21 cellular contexts compared by ENCODE assay signal in the genomic region with DNA sequence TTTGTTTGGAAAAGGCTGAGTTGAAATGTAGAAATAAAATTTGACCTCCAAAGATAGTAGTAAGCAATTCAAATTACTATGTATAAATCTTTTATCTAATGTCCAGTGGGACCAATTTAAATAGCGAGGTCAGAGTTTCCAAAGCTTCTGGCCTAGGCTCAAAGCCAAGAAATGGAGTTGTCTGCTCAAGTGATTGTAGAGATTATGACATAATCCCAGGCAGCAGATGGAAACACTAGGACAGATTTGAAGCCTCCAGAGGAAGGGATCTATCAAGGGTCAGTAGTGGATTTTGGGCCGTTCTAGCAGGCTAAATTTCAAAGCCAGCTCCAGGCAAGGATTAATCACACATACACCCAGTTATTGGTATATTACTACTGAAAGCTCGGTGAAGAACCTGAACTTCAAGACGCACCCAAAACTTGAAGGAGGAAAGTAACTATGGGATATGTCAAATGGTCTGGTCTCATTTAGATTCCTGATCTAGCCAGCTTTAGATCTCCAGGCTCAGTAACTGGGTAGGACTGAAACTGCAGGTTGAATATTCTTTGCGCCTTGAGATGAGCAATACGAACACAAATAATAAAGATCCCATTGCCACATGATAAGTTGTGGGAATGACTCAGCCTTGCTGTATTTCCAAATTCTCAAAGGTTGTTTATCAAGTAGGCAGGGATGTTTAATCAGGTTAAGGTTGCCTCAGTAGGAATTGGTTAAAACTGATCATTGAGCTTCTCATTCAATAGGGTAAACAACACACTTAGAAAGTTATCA.
"Had no signal": no experiment of that assay in that cellular context is flagged by ENCODE, and none has a peak within 500 bp of the region (broad histone marks: within the 10 kb centered on the region; RNA-seq: fewer than 3 reads in every experiment).

No MANE protein-coding gene starts in this region.

- H3K9me3 ChIP-seq: gastrocnemius medialis, ovary, sigmoid colon, upper lobe of right lung had no signal

- H3K4me1 ChIP-seq: gastrocnemius medialis, left ventricle myocardium inferior, psoas muscle, sigmoid colon, spleen, upper lobe of right lung had no signal

- H3K36me3 ChIP-seq: cardiac muscle cell, gastrocnemius medialis, left ventricle myocardium inferior, ovary, sigmoid colon, spleen, upper lobe of right lung, WERI-Rb-1 had no signal

- FAIRE-seq: kidney had no signal

- DNase-seq: activated CD4-positive, alpha-beta T cell treated with anti-CD3 and anti-CD28 coated beads for 1 hour; activated CD4-positive, alpha-beta T cell treated with anti-CD3 and anti-CD28 coated beads, Interleukin-2, amount 50 U/mL, for 48 hours; activated gamma-delta T cell treated with Interleukin-2 at 50 U/mL for 16 hours; activated T-cell treated with anti-CD3 and anti-CD28 coated beads for 4 hours; effector CD8-positive, alpha-beta T cell; gastrocnemius medialis; head of caudate nucleus; kidney; left ventricle myocardium inferior; mesendoderm; naive thymus-derived CD8-positive, alpha-beta T cell; ovary; psoas muscle; sigmoid colon; spleen; stimulated activated CD4-positive, alpha-beta T cell treated with anti-CD3 and anti-CD28 coated beads, Interleukin-4, amount 100 ng/mL, for 4 hours; upper lobe of right lung; WERI-Rb-1 had no signal

- H3K4me3 ChIP-seq: cardiac muscle cell, gastrocnemius medialis, left ventricle myocardium inferior, ovary, psoas muscle, sigmoid colon, spleen, upper lobe of right lung had no signal

- H3K27me3 ChIP-seq: cardiac muscle cell, ovary, sigmoid colon, spleen, upper lobe of right lung had no signal

- ATAC-seq: activated naive CD4-positive, alpha-beta T cell treated with anti-CD3 and anti-CD28 coated beads, Interleukin-2, amount 50 U/mL, for 72 hours; gastrocnemius medialis; naive thymus-derived CD8-positive, alpha-beta T cell; psoas muscle; stimulated activated memory B cell treated with anti-CD40 and anti-IgM and Interleukin-4, amounts not matched to agents 10 μg/mL and 1 μg/mL and 100 μg/mL, for 72 hours; upper lobe of right lung had no signal

- H3K27ac ChIP-seq: cardiac muscle cell, gastrocnemius medialis, left ventricle myocardium inferior, ovary, psoas muscle, sigmoid colon, spleen, upper lobe of right lung, WERI-Rb-1 had no signal
